In genomic region chr2:54259413-54260240, GRCh38 we compare ENCODE assay signal across 19 cellular contexts. TPM values are rescaled to one million over a fixed set of nuclear protein-coding genes. Genes with fewer than 3 reads are reported as not detected.
DNase-seq lines count a peak whose midpoint lies in the region; ATAC-seq and TF ChIP-seq lines count a peak whose summit lies in the region.
"Had no signal": no experiment of that assay in that cellular context is flagged by ENCODE, and none has a peak within 500 bp of the region (broad histone marks: within the 10 kb centered on the region; RNA-seq: fewer than 3 reads in every experiment).

No MANE protein-coding gene starts in this region.

- intact Hi-C loops in aorta (cut with DNase I): no loop called here

- no peaks in the 10 kb centered on the region for H3K9me3 ChIP-seq in aorta (ENCODE audit: control insufficient read depth, low read length)

- CTCF ChIA-PET in activated CD4-positive, alpha-beta T cell treated with anti-CD3 and anti-CD28 coated beads, Interleukin-2, amount 10 ng/mL, durations not matched to agents 7 days and 5 days (lab: Charles Lee): no interaction called here

- no peak overlapping the region for H3K27ac ChIP-seq in aorta (ENCODE audit: low read depth in 1 of 2, low read length in 2 of 2)
- H3K27ac ChIP-seq: esophagus squamous epithelium, hepatocyte had no signal

- no peaks in the 10 kb centered on the region for H3K36me3 ChIP-seq in aorta (ENCODE audit: control insufficient read depth in 1 of 2, insufficient read depth in 2 of 2, low read length in 1 of 2)
- H3K36me3 ChIP-seq: esophagus squamous epithelium had no signal

- ATAC-seq in GM19395 (IDR thresholded peaks at IDR 0.05; ENCODE audit: unreplicated experiment) (peak; percentile 96), HG02678 (IDR thresholded peaks at IDR 0.05; ENCODE audit: unreplicated experiment) (peak; percentile 66), HG03442 (IDR thresholded peaks at IDR 0.05; ENCODE audit: unreplicated experiment) (peak; percentile 85), aorta (ENCODE audit: low FRiP score) (no peak)
- ATAC-seq: left lobe of liver had no signal

- no peak overlapping the region for H3K4me3 Mint-ChIP-seq in activated CD4-positive, alpha-beta T cell treated with anti-CD3 and anti-CD28 coated beads, Interleukin-2, amount 10 ng/mL, durations not matched to agents 7 days and 5 days
- H3K4me3 Mint-ChIP-seq: naive B cell had no signal

- no peak overlapping the region for H3K4me3 ChIP-seq in aorta (ENCODE audit: low read length in 2 of 2)
- H3K4me3 ChIP-seq: esophagus squamous epithelium, hepatocyte had no signal

- H3K36me3 Mint-ChIP-seq in activated CD4-positive, alpha-beta T cell treated with anti-CD3 and anti-CD28 coated beads, Interleukin-2, amount 10 ng/mL, durations not matched to agents 7 days and 5 days (ENCODE audit: low read depth): no peaks in the 10 kb centered on the region

- H3K4me1 ChIP-seq in aorta (ENCODE audit: control insufficient read depth in 1 of 2, insufficient read depth in 2 of 2, low read length in 2 of 2): no peaks in the 10 kb centered on the region
- H3K4me1 ChIP-seq: esophagus squamous epithelium had no signal

- 96% methylated on average over 6 of the region's 6 CpGs for WGBS in aorta, 2 donors

- peaks cover 8% of the 10 kb centered on the region for H3K9me3 Mint-ChIP-seq in activated CD4-positive, alpha-beta T cell treated with anti-CD3 and anti-CD28 coated beads, Interleukin-2, amount 10 ng/mL, durations not matched to agents 7 days and 5 days

- no peak overlapping the region for H3K27ac Mint-ChIP-seq in activated CD4-positive, alpha-beta T cell treated with anti-CD3 and anti-CD28 coated beads, Interleukin-2, amount 10 ng/mL, durations not matched to agents 7 days and 5 days
- H3K27ac Mint-ChIP-seq: naive B cell had no signal

- H3K27me3 ChIP-seq in aorta (ENCODE audit: control insufficient read depth in 1 of 2, insufficient read depth in 2 of 2, low read length in 1 of 2): no peaks in the 10 kb centered on the region
- H3K27me3 ChIP-seq: esophagus squamous epithelium, hepatocyte had no signal

- no peaks in the 10 kb centered on the region for H3K27me3 Mint-ChIP-seq in activated CD4-positive, alpha-beta T cell treated with anti-CD3 and anti-CD28 coated beads, Interleukin-2, amount 10 ng/mL, durations not matched to agents 7 days and 5 days
- H3K27me3 Mint-ChIP-seq: naive B cell had no signal

- DNase-seq in GM13976 (ENCODE audit: low spot score) (peak; percentile 58), cerebellar nuclear complex (lab: John Stamatoyannopoulos, UW) (no peak), aorta (no peak)
- no peak for DNase-seq in activated CD4-positive, alpha-beta T cell treated with anti-CD3 and anti-CD28 coated beads, Interleukin-2, amount 10 ng/mL, durations not matched to agents 7 days and 5 days
- DNase-seq in stimulated activated naive CD4-positive, alpha-beta T cell treated with Interleukin-2 at 50 U/mL for 16 hours (lab: John Stamatoyannopoulos, UW): no peak
- DNase-seq: ACHN; activated T-cell treated with anti-CD3 and anti-CD28 coated beads, Interleukin-2, amount 50 U/mL, for 48 hours; anterior cingulate cortex; esophagus squamous epithelium; HCEC 1CT; naive B cell; NCI-H1092; NCI-H446 treated with DMSO at 0.1 percent for 48 hours had no signal

- no peaks in the 10 kb centered on the region for H3K4me1 Mint-ChIP-seq in activated CD4-positive, alpha-beta T cell treated with anti-CD3 and anti-CD28 coated beads, Interleukin-2, amount 10 ng/mL, durations not matched to agents 7 days and 5 days
- H3K4me1 Mint-ChIP-seq: naive B cell had no signal

- in situ Hi-C loops in GM13976 (cut with MboI; ENCODE audit: low sequenced_read_pairs, unreplicated experiment): no loop called here

- POLR2A ChIA-PET in activated CD4-positive, alpha-beta T cell treated with anti-CD3 and anti-CD28 coated beads, Interleukin-2, amount 10 ng/mL, durations not matched to agents 7 days and 5 days (lab: Charles Lee): no interaction called here

- no peak for TF ChIP-seq CTCF in GM13976 (IDR thresholded peaks at IDR 0.05; ENCODE audit: borderline replicate concordance, control extremely low read depth, extremely low read depth, insufficient read depth, missing control alignments)

RNA-seq across cellular contexts. Expression of gene TSPYL6, which starts 3.6 kb away (rescaled TPM):
- total RNA-seq in activated CD4-positive, alpha-beta T cell treated with anti-CD3 and anti-CD28 coated beads, Interleukin-2, amount 10 ng/mL, durations not matched to agents 7 days and 5 days: not detected
- total RNA-seq in aorta: under 1 TPM in 1 of 2 donors, not detected in 1; 0.12 TPM
- under 1 TPM in 1 of 2 donors, not detected in 1; 0.08 TPM for polyA plus RNA-seq in aorta
- total RNA-seq: esophagus squamous epithelium, hepatocyte, left lobe of liver, ureter had no signal
- polyA plus RNA-seq: hepatocyte had no signal
